In genomic region chr16:14043793-14044192, GRCh38 we compare ENCODE assay signal across 17 cellular contexts. TPM values are rescaled to one million over a fixed set of nuclear protein-coding genes. Genes with fewer than 3 reads are reported as not detected.
A peak's percentile ranks its signal among the peaks of the same experiment; 100 is the strongest.
DNase-seq lines count a peak whose midpoint lies in the region; ATAC-seq and TF ChIP-seq lines count a peak whose summit lies in the region.
"Had no signal": no experiment of that assay in that cellular context is flagged by ENCODE, and none has a peak within 500 bp of the region (broad histone marks: within the 10 kb centered on the region; RNA-seq: fewer than 3 reads in every experiment).

No MANE protein-coding gene starts in this region.

- DNase-seq in breast epithelium (ENCODE audit: low spot score in 2 of 2) (no peak), mammary epithelial cell (no peak), dorsolateral prefrontal cortex (no peak), upper lobe of right lung (no peak), LoVo (ENCODE audit: low spot score) (no peak), sigmoid colon (no peak)
- DNase-seq: CD8-positive, alpha-beta memory T cell; GOT3; MV-4-11; NCI-H1417 treated with DMSO at 0.1 percent for 48 hours; NCI-H2029; NCI-H510A; NCI-H82 had no signal

- TF ChIP-seq POLR2A in breast epithelium (IDR thresholded peaks at IDR 0.05) (no peak), sigmoid colon (IDR thresholded peaks at IDR 0.05) (no peak)

- H3K4me1 ChIP-seq in breast epithelium = no peaks in the 10 kb centered on the region
- no peaks in the 10 kb centered on the region for H3K4me1 ChIP-seq in mammary epithelial cell (ENCODE audit: insufficient read depth, low read length)
- no peaks in the 10 kb centered on the region for H3K4me1 ChIP-seq in parathyroid adenoma
- peaks cover 4% of the 10 kb centered on the region for H3K4me1 ChIP-seq in upper lobe of right lung
- H3K4me1 ChIP-seq in sigmoid colon = no peaks in the 10 kb centered on the region

- H3K9ac ChIP-seq in mammary epithelial cell (ENCODE audit: insufficient read depth, low read length) = no peak overlapping the region
- no peak overlapping the region for H3K9ac ChIP-seq in parathyroid adenoma
- H3K9ac ChIP-seq: BLaER1 had no signal

- 89% methylated on average over 6 of the region's 6 CpGs for WGBS in mammary epithelial cell (ENCODE audit: low coverage, missing lambda C conversion rate)
- WGBS in sigmoid colon, 2 donors = 85 to 96% methylated on average over 6 of the region's 6 CpGs

- in situ Hi-C loops in mammary epithelial cell (cut with MboI; ENCODE audit: low sequenced_read_pairs in 2 of 2) = no loop called here

- H4K20me1 ChIP-seq in mammary epithelial cell (ENCODE audit: insufficient read depth, low read length) = no peaks in the 10 kb centered on the region
- H4K20me1 ChIP-seq: BLaER1 had no signal

- TF ChIP-seq EP300 in sigmoid colon (IDR thresholded peaks at IDR 0.05) = no peak

- TF ChIP-seq CTCF in breast epithelium (IDR thresholded peaks at IDR 0.05) = no peak
- TF ChIP-seq CTCF in mammary epithelial cell (conservative IDR thresholded peaks at IDR 0.05 in 1 of 2, IDR thresholded peaks at IDR 0.05 in 1 of 2; ENCODE audit: extremely low read depth in 1 of 2, insufficient read depth in 1 of 2, low read depth in 1 of 2, low read length in 2 of 2) = no peak
- TF ChIP-seq CTCF in dorsolateral prefrontal cortex (IDR thresholded peaks at IDR 0.05 in 54 of 56, conservative IDR thresholded peaks at IDR 0.05 in 2 of 56; ENCODE audit: low read depth in 1 of 56, partially characterized antibody in 56 of 56) = no peak
- TF ChIP-seq CTCF in parathyroid adenoma (IDR thresholded peaks at IDR 0.05) = no peak
- no peak for TF ChIP-seq CTCF in upper lobe of right lung (IDR thresholded peaks at IDR 0.05)
- TF ChIP-seq CTCF in sigmoid colon (IDR thresholded peaks at IDR 0.05) = no peak

- intact Hi-C loops in breast epithelium (cut with DNase I; ENCODE audit: low total_unique reads) (loop anchor here (10.0 kb wide), 1 partner anchor 921 kb away; no protein-coding TSS in a partner anchor), mammary epithelial cell (cut with micrococcal nuclease) (no loop called here), dorsolateral prefrontal cortex (cut with DNase I) (no loop called here), upper lobe of right lung (cut with DNase I) (no loop called here), sigmoid colon (cut with DNase I) (no loop called here)

- dilution Hi-C loops in mammary epithelial cell (cut with HindIII; ENCODE audit: low sequenced_read_pairs) = no loop called here

- CTCF ChIA-PET in mammary epithelial cell (lab: Charles Lee; ENCODE audit: low non-redundant PET) = no interaction called here

- H3K4me3 ChIP-seq in breast epithelium (no peak overlapping the region), mammary epithelial cell (replicated peaks in 1 of 3; ENCODE audit: insufficient read depth in 1 of 3, low read depth in 2 of 3, low read length in 3 of 3) (no peak overlapping the region), dorsolateral prefrontal cortex (no peak overlapping the region), parathyroid adenoma (ENCODE audit: low read depth, low read length) (no peak overlapping the region), upper lobe of right lung (no peak overlapping the region), sigmoid colon (no peak overlapping the region)
- H3K4me3 ChIP-seq: BLaER1 had no signal

- ATAC-seq in upper lobe of right lung (no peak), HG03097 (IDR thresholded peaks at IDR 0.05; ENCODE audit: low FRiP score, unreplicated experiment) (no peak)

- H3K27me3 ChIP-seq in breast epithelium (no peaks in the 10 kb centered on the region), mammary epithelial cell (ENCODE audit: insufficient read depth, low read length) (no peaks in the 10 kb centered on the region), dorsolateral prefrontal cortex (no peaks in the 10 kb centered on the region), parathyroid adenoma (ENCODE audit: control insufficient read depth, insufficient read depth, low read length) (no peaks in the 10 kb centered on the region), upper lobe of right lung (no peaks in the 10 kb centered on the region), sigmoid colon (no peaks in the 10 kb centered on the region)
- H3K27me3 ChIP-seq: BLaER1 had no signal

- BruUV-seq in mammary epithelial cell (replicated peaks; lab: Mats Ljungman, UMichigan) = no TSS peak

- no peak overlapping the region for H2AFZ ChIP-seq in mammary epithelial cell (ENCODE audit: low read depth, low read length)
- no peak overlapping the region for H2AFZ ChIP-seq in parathyroid adenoma

- no peaks in the 10 kb centered on the region for H3K36me3 ChIP-seq in breast epithelium
- H3K36me3 ChIP-seq in mammary epithelial cell (ENCODE audit: insufficient read depth, low read length) = no peaks in the 10 kb centered on the region
- no peaks in the 10 kb centered on the region for H3K36me3 ChIP-seq in parathyroid adenoma (ENCODE audit: control insufficient read depth, insufficient read depth, low read length)
- H3K36me3 ChIP-seq in upper lobe of right lung = no peaks in the 10 kb centered on the region
- H3K36me3 ChIP-seq in sigmoid colon = no peaks in the 10 kb centered on the region
- H3K36me3 ChIP-seq: BLaER1 had no signal

- H3K79me2 ChIP-seq in mammary epithelial cell (ENCODE audit: insufficient read depth, low read length) (no peaks in the 10 kb centered on the region), parathyroid adenoma (no peaks in the 10 kb centered on the region)

- H3K27ac ChIP-seq in breast epithelium (peak overlapping the region; percentile 61 to 67), mammary epithelial cell (ENCODE audit: insufficient read depth, low read depth, low read length) (no peak overlapping the region), dorsolateral prefrontal cortex (peak overlapping the region in 50 of 59 donors; percentile 4 to 90 (median 66)), parathyroid adenoma (peak overlapping the region; percentile 53), upper lobe of right lung (peak overlapping the region; percentile 71), sigmoid colon (peak overlapping the region in 2 of 4 donors; percentile 2 to 43)
- H3K27ac ChIP-seq: 22Rv1, BLaER1 had no signal

- H3K4me2 ChIP-seq in mammary epithelial cell (ENCODE audit: insufficient read depth, low read depth, low read length) (no peak overlapping the region), parathyroid adenoma (ENCODE audit: low read length) (no peak overlapping the region)
- H3K4me2 ChIP-seq: BLaER1 had no signal

- peaks cover 3 to 6% of the 10 kb centered on the region in 2 donors for H3K9me3 ChIP-seq in breast epithelium
- H3K9me3 ChIP-seq in mammary epithelial cell (replicated peaks; ENCODE audit: insufficient read depth, low read length) = no peaks in the 10 kb centered on the region
- H3K9me3 ChIP-seq in parathyroid adenoma (ENCODE audit: control insufficient read depth, low read length) = no peaks in the 10 kb centered on the region
- H3K9me3 ChIP-seq in upper lobe of right lung = no peaks in the 10 kb centered on the region
- no peaks in the 10 kb centered on the region for H3K9me3 ChIP-seq in sigmoid colon

RNA-seq across cellular contexts. Expression of gene MRTFB, which starts 27.3 kb away (rescaled TPM):
- total RNA-seq in breast epithelium (100 to 1,000 TPM in 1 of 3 donors, 10 to 100 TPM in 2; 49.9 to 115 (median 83.6) TPM), mammary epithelial cell (10 to 100 TPM; 22.8 to 33.8 TPM), dorsolateral prefrontal cortex (100 to 1,000 TPM in 119 of 120 experiments, 10 to 100 TPM in 1; 76.4 to 314 (median 223) TPM), upper lobe of right lung (54.7 TPM), sigmoid colon (10 to 100 TPM; 23.2 to 44.6 (median 29.3) TPM)
- polyA plus RNA-seq in mammary epithelial cell (9.2 TPM), sigmoid colon (1 to 10 TPM; 4.6 to 9.8 (median 5.4) TPM)
- polyA minus RNA-seq in mammary epithelial cell = 62.2 TPM
